9 cellular contexts compared by ENCODE assay signal in the genomic region with DNA sequence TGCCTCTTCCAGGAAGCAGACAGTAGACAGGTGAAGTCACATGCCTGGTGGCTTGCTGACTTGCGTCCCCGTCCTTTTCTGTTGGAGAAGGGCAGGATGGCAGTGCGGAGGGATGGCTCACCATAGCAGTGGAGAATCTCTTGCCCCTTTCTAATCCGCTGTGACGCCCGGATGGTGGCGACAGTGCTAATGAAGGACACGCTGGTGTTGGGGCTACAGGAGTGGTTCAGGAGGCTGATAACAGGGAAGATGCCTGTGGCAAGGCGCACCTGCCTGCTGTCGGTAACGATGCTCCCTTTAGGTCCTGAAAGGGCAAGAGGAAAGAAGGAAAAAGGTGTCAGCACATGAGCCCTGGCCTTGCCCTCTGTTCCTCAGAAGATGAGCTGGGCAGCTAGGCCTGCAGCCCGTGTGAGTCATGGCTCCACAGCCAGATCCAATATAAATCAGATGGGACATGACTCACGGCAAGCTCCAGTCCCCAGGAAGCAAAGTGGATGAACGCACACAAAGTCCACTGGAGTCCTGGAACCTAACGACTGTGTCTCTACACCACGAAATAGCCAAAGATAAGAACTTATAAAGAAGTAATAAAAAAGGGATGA. TPM values are rescaled to one million over a fixed set of nuclear protein-coding genes. Genes with fewer than 3 reads are reported as not detected.
DNase-seq lines count a peak whose midpoint lies in the region; ATAC-seq and FAIRE-seq lines count a peak whose summit lies in the region.
"Had no signal": no experiment of that assay in that cellular context is flagged by ENCODE, and none has a peak within 500 bp of the region (broad histone marks: within the 10 kb centered on the region; RNA-seq: fewer than 3 reads in every experiment).

No MANE protein-coding gene starts in this region.

- ATAC-seq in GM21367 (IDR thresholded peaks at IDR 0.05; ENCODE audit: unreplicated experiment) (no peak), HG02885 (IDR thresholded peaks at IDR 0.05; ENCODE audit: poor library complexity, unreplicated experiment) (no peak)

- peak overlapping the region in 1 of 2 donors; percentile 53 for H3K9ac ChIP-seq in mucosa of rectum (ENCODE audit: low read depth in 1 of 2, low read length in 2 of 2)

- H3K36me3 ChIP-seq in mucosa of rectum (ENCODE audit: control insufficient read depth in 2 of 2, insufficient read depth in 2 of 2, low read length in 2 of 2), result peaks cover 7 to 21% of the 10 kb centered on the region in 2 donors
- peaks cover 34% of the 10 kb centered on the region for H3K36me3 ChIP-seq in effector memory CD4-positive, alpha-beta T cell (ENCODE audit: control insufficient read depth, insufficient read depth, low read length)

- H3K9me3 ChIP-seq in mucosa of rectum (ENCODE audit: control insufficient read depth in 2 of 2, low read length in 2 of 2), result no peaks in the 10 kb centered on the region
- no peaks in the 10 kb centered on the region for H3K9me3 ChIP-seq in effector memory CD4-positive, alpha-beta T cell (ENCODE audit: control insufficient read depth, low read length)

- peaks cover 21 to 31% of the 10 kb centered on the region in 2 donors for H3K4me1 ChIP-seq in mucosa of rectum (ENCODE audit: control insufficient read depth in 2 of 2, insufficient read depth in 2 of 2, low read length in 2 of 2)
- H3K4me1 ChIP-seq in effector memory CD4-positive, alpha-beta T cell (ENCODE audit: control insufficient read depth, insufficient read depth, low read length, poor library complexity, severe bottlenecking), result no peaks in the 10 kb centered on the region

- DNase-seq in NCI-H460 (ENCODE audit: extremely low read depth, low read depth) (peak; percentile 38), epidermal melanocyte (ENCODE audit: insufficient read length, low spot score) (peak; percentile 84), urothelium cell line (ENCODE audit: low spot score) (peak; percentile 84)
- DNase-seq in effector memory CD4-positive, alpha-beta T cell, result no peak
- no peak for DNase-seq in effector CD8-positive, alpha-beta T cell (lab: John Stamatoyannopoulos, UW)
- DNase-seq: NCI-H2029 treated with DMSO at 0.1 percent for 48 hours had no signal

- no peak overlapping the region for H3K4me3 ChIP-seq in mucosa of rectum (ENCODE audit: low read length in 2 of 2)
- no peak overlapping the region for H3K4me3 ChIP-seq in effector memory CD4-positive, alpha-beta T cell (ENCODE audit: insufficient read depth, low read depth, low read length, poor library complexity, severe bottlenecking)

- H3K27me3 ChIP-seq in mucosa of rectum (ENCODE audit: control insufficient read depth in 2 of 2, insufficient read depth in 2 of 2, low read length in 2 of 2), result no peaks in the 10 kb centered on the region
- H3K27me3 ChIP-seq in effector memory CD4-positive, alpha-beta T cell (replicated peaks; ENCODE audit: control insufficient read depth, insufficient read depth, low read length, poor library complexity, severe bottlenecking), result no peaks in the 10 kb centered on the region

- FAIRE-seq in urothelium cell line (lab: Jason Lieb, UNC), result no peak

- H3K27ac ChIP-seq in mucosa of rectum (ENCODE audit: low read depth in 2 of 2, low read length in 2 of 2), result peak overlapping the region; percentile 80 to 89
- H3K27ac ChIP-seq in effector memory CD4-positive, alpha-beta T cell (ENCODE audit: insufficient read depth, low read length, poor library complexity, severe bottlenecking), result no peak overlapping the region

RNA-seq across cellular contexts. Expression of a gene that starts 25.5 kb away (rescaled TPM):
- total RNA-seq in NCI-H460 (2014; rRNA removed; shearing (Covaris generic)), result not detected in 2 replicates
- polyA plus RNA-seq in NCI-H460 (2014; cell fraction: nucleus; rRNA removed), result not detected in 2 replicates

RNA-seq across cellular contexts. Expression of a gene that starts 42.3 kb away (rescaled TPM):
- 5.3 and 6.5 TPM in 2 replicates for total RNA-seq in NCI-H460 (2014; rRNA removed; shearing (Covaris generic))
- 10.9 and 15.1 TPM in 2 replicates for polyA plus RNA-seq in NCI-H460 (2014; cell fraction: nucleus; rRNA removed)

RNA-seq across cellular contexts. Expression of a gene that starts 42.4 kb away (rescaled TPM):
- 11.3 and 19.3 TPM in 2 replicates for total RNA-seq in NCI-H460 (2014; rRNA removed; shearing (Covaris generic))
- polyA plus RNA-seq in NCI-H460 (2014; cell fraction: nucleus; rRNA removed), result 14.1 and 18.1 TPM in 2 replicates

RNA-seq across cellular contexts. Expression of a gene that starts 44.7 kb away (rescaled TPM):
- total RNA-seq in NCI-H460 (2014; rRNA removed; shearing (Covaris generic)), result 0.09 TPM in 1 of 2 replicates, not detected in the other
- not detected in 2 replicates for polyA plus RNA-seq in NCI-H460 (2014; cell fraction: nucleus; rRNA removed)

Comparison
In these comparisons a context has a peak if more than half of its experiments do, and no peak if none do; other contexts are left out.
1. DNase-seq: peak in NCI-H460 (single experiment), epidermal melanocyte (single experiment) and urothelium cell line (single experiment); none in effector memory CD4-positive, alpha-beta T cell (0 of 3) and effector CD8-positive, alpha-beta T cell (single experiment).